ENCODE assay signal across 25 cellular contexts in the genomic region with DNA sequence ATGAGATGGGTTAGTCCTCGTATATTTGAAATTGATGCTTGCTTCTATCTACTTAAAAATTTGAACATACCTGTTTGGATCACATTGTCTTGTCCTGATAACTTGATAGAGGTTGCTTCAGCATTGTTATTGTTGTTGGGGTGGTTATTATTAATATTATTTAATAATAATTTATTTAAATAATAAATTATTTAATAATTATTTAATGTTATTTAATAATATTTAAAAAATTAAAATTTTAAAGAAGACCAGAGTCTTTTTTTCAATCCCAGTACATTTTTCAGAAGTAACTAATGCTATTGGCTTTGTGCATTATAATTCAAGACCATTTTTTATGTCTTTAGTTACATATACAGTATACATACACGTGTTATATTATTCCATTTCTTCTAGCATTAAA.
"Had no signal": no experiment of that assay in that cellular context is flagged by ENCODE, and none has a peak within 500 bp of the region (broad histone marks: within the 10 kb centered on the region; RNA-seq: fewer than 3 reads in every experiment).

No MANE protein-coding gene starts in this region.

- H3K27me3 ChIP-seq: hepatocyte, left lung had no signal

- H3K4me2 ChIP-seq: hepatocyte had no signal

- H3K36me3 ChIP-seq: esophagus squamous epithelium, gastroesophageal sphincter, heart left ventricle, left lung, lower lobe of right lung had no signal

- DNase-seq: dermis blood vessel endothelial cell; dorsolateral prefrontal cortex; effector CD4-positive, alpha-beta T cell; effector memory CD4-positive, alpha-beta T cell; erythroblast; esophagus squamous epithelium; foreskin fibroblast; foreskin melanocyte; heart left ventricle; hypothalamus; immature natural killer cell; islet precursor cell; left cardiac atrium; left lung; left ventricle myocardium superior; lower lobe of right lung; mesenchymal stem cell; mucosa of descending colon; naive B cell; naive thymus-derived CD8-positive, alpha-beta T cell had no signal

- H3K9me3 ChIP-seq: esophagus squamous epithelium, gastroesophageal sphincter, heart left ventricle, lower lobe of right lung, mucosa of descending colon had no signal

- H3K79me2 ChIP-seq: hepatocyte had no signal

- ATAC-seq: esophagus mucosa; gastroesophageal sphincter; heart left ventricle; left cardiac atrium; left lung; left ventricle myocardium superior; lower lobe of right lung; mucosa of descending colon; naive thymus-derived CD8-positive, alpha-beta T cell had no signal

- H2AFZ ChIP-seq: hepatocyte had no signal

- H3K27ac ChIP-seq: coronary artery, dorsolateral prefrontal cortex, epithelial cell of prostate, esophagus squamous epithelium, gastroesophageal sphincter, heart left ventricle, hepatocyte, left lung, lower lobe of right lung had no signal

- H3K4me1 ChIP-seq: esophagus squamous epithelium, gastroesophageal sphincter, heart left ventricle, left lung, lower lobe of right lung had no signal

- H3K4me3 ChIP-seq: coronary artery, dorsolateral prefrontal cortex, esophagus squamous epithelium, gastroesophageal sphincter, heart left ventricle, hepatocyte, left lung, lower lobe of right lung, mucosa of descending colon had no signal
